In genomic region chr12:6752931-6753771, GRCh38 we compare ENCODE assay signal across 8 cellular contexts. TPM values are rescaled to one million over a fixed set of nuclear protein-coding genes. Genes with fewer than 3 reads are reported as not detected.
DNase-seq lines count a peak whose midpoint lies in the region; ATAC-seq and TF ChIP-seq lines count a peak whose summit lies in the region.

TSS of gene MLF2 (minus strand) at chr12:6753141. CDS start at chr12:6752334, 807 bp downstream.

- BruUV-seq in PC-3 (replicated peaks; lab: Mats Ljungman, UMichigan), result TSS peak; percentile 75

- no peaks in the 10 kb centered on the region for H3K9me3 ChIP-seq in PC-3 (ENCODE audit: low read length)

- peak; percentile 82 for ATAC-seq in GM21576 (IDR thresholded peaks at IDR 0.05; ENCODE audit: unreplicated experiment)
- peak; percentile 92 for ATAC-seq in PC-3

- no peaks in the 10 kb centered on the region for H3F3A ChIP-seq in PC-3 (ENCODE audit: low read length, unreplicated experiment)

- H3K9ac ChIP-seq in PC-3 (ENCODE audit: low read length), result peak within 1 kb of the TSS; percentile 97

- H3K27ac ChIP-seq in PC-3 (ENCODE audit: low read length) (peak within 1 kb of the TSS; percentile 89), epithelial cell of prostate (peak within 1 kb of the TSS; percentile 96)

- no peaks in the 10 kb centered on the region for H3K27me3 ChIP-seq in PC-3 (ENCODE audit: low read length)

- H4K20me1 ChIP-seq in PC-3 (ENCODE audit: low read length), result peaks cover 4% of the 10 kb centered on the region; the same call in 1 of the 2 replicates

- DNase-seq in DMS153 (lab: John Stamatoyannopoulos, UW) (peak; percentile 96), PC-3 (peak; percentile 95), activated T-cell treated with anti-CD3 and anti-CD28 coated beads for 48 hours (ENCODE audit: low read depth) (peak; percentile 96), epithelial cell of prostate (ENCODE audit: low read depth, low spot score) (peak; percentile 92), mucosa of gallbladder (ENCODE audit: low spot score) (peak; percentile 98)
- DNase-seq in stimulated activated CD8-positive, alpha-beta memory T cell treated with anti-CD3 and anti-CD28 coated beads, Interleukin-4, amount 100 ng/mL, for 4 hours (ENCODE audit: low read depth in 2 of 2, low spot score in 1 of 2), result peak; percentile 94 to 95

- no peak for TF ChIP-seq RAD21 in Ishikawa (IDR thresholded peaks at IDR 0.05; ENCODE audit: low read depth)

- H3K79me2 ChIP-seq in PC-3 (ENCODE audit: low read length), result peaks cover 23% of the 10 kb centered on the region

- intact Hi-C loops in PC-3 (cut with micrococcal nuclease), result loop anchor here (1.0 to 5.0 kb wide), 4 partner anchors 14 to 99 kb away; partner anchors contain the start of genes CDCA3, PTMS and USP5

- H3K4me1 ChIP-seq in PC-3 (ENCODE audit: insufficient read depth, low read length), result peaks cover 12% of the 10 kb centered on the region

- peak within 1 kb of the TSS; percentile 99 for H3K4me2 ChIP-seq in PC-3 (ENCODE audit: low read length)

- H3K36me3 ChIP-seq in PC-3 (ENCODE audit: low read depth, low read length), result peaks cover 14% of the 10 kb centered on the region; the same call in 1 of the 2 replicates

- POLR2A ChIA-PET in PC-3 (lab: Charles Lee; ENCODE audit: unreplicated experiment), result interaction anchor here (0.8 to 1.9 kb wide), 4 partner anchors 12 to 64 kb away, joined by 7 to 14 read pairs (median 9); partner anchors contain the start of genes PTMS and ZNF384

- H3K9me2 ChIP-seq in PC-3 (replicated peaks; ENCODE audit: low read length), result no peaks in the 10 kb centered on the region

- CTCF ChIA-PET in PC-3 (lab: Charles Lee), result interaction anchor here (0.6 to 1.8 kb wide), 4 partner anchors 14 to 50 kb away, joined by 3 to 24 read pairs (median 4); partner anchors contain the start of genes LAG3 and PTMS

- H3K4me3 ChIP-seq in PC-3 (ENCODE audit: low read length), result peak within 1 kb of the TSS; percentile 91

- peak; percentile 88; the same call in 1 of the 2 replicates for TF ChIP-seq CTCF in PC-3 (conservative IDR thresholded peaks at IDR 0.05; ENCODE audit: low read depth, low read length)

- TF ChIP-seq EP300 in Ishikawa (IDR thresholded peaks at IDR 0.05; ENCODE audit: borderline replicate concordance), result peak; percentile 14; the same call in 1 of the 2 replicates

- H2AFZ ChIP-seq in PC-3 (ENCODE audit: low read length), result peak within 1 kb of the TSS; percentile 96

TF ChIP-seq in Ishikawa, 13 proteins besides CTCF, POLR2A, EP300 and RAD21:
- TF ChIP-seq NFIC (IDR thresholded peaks at IDR 0.05) (no peak), EGR1 (IDR thresholded peaks at IDR 0.05) (peak; percentile 75), CREB1 (IDR thresholded peaks at IDR 0.05; ENCODE audit: low read depth) (peak; percentile 74), ZBTB7A (IDR thresholded peaks at IDR 0.05; ENCODE audit: low read depth) (peak; percentile 89), REST (IDR thresholded peaks at IDR 0.05; ENCODE audit: low read depth) (0 out of 2 replicates have a peak, but pooled peaks have one; percentile 7), CEBPB (IDR thresholded peaks at IDR 0.05) (no peak), USF1 (IDR thresholded peaks at IDR 0.05) (0 out of 2 replicates have a peak, but pooled peaks have one; percentile 6), FOXM1 (IDR thresholded peaks at IDR 0.05; ENCODE audit: borderline replicate concordance, low read depth) (no peak), YY1 (IDR thresholded peaks at IDR 0.05; ENCODE audit: low read depth) (peak; percentile 68), TAF1 (IDR thresholded peaks at IDR 0.05; ENCODE audit: low read depth) (peak; percentile 92), TCF12 (IDR thresholded peaks at IDR 0.05; ENCODE audit: low read depth) (peak; percentile 38), TEAD4 (IDR thresholded peaks at IDR 0.05) (no peak)
- TF ChIP-seq, protein P1, sequence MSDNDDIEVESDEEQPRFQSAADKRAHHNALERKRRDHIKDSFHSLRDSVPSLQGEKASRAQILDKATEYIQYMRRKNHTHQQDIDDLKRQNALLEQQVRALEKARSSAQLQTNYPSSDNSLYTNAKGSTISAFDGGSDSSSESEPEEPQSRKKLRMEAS (IDR thresholded peaks at IDR 0.05), result peak; percentile 71

RNA-seq across cellular contexts. Expression of gene MLF2, which starts in this region (rescaled TPM):
- total RNA-seq in PC-3 (2014; rRNA removed), result 222 and 248 TPM in 2 replicates
- total RNA-seq in mucosa of gallbladder, result 175 TPM

Comparison
In these comparisons a context has a peak if more than half of its experiments do, and no peak if none do; other contexts are left out.
1. Peak in every context shown above with its lines: DNase-seq, ATAC-seq, H3K4me3 ChIP-seq and H3K27ac ChIP-seq.